In the genomic region with DNA sequence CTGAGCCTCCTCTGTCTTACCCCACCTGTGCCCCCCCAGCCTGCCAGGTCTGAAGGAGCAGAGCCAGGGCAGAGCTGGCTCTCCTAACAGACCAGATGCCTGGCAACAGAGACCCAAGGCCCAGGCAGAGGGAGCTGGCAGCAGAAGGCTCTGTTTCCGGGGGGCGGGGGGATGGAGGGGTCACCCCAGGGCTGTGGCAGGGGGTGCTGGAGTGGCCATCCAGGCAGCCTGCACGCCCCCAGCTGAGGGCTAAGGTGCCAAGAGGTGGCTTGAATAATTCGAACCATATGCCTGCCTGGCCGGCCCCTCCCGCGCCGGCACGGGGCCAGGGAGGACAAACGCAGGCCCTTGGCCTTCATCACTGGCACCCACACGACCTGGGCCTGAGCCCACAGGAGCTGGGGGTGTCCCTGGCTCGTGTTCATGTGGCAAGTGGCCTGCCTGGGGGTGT, we compare ENCODE assay signal across 17 cellular contexts. TPM values are rescaled to one million over a fixed set of nuclear protein-coding genes. Genes with fewer than 3 reads are reported as not detected.
DNase-seq lines count a peak whose midpoint lies in the region; ATAC-seq and TF ChIP-seq lines count a peak whose summit lies in the region.
"Had no signal": no experiment of that assay in that cellular context is flagged by ENCODE, and none has a peak within 500 bp of the region (broad histone marks: within the 10 kb centered on the region; RNA-seq: fewer than 3 reads in every experiment).

No MANE protein-coding gene starts in this region.

- H4K20me1 ChIP-seq in SK-N-SH (ENCODE audit: insufficient read depth): no peaks in the 10 kb centered on the region

- H3K4me1 ChIP-seq in SK-N-SH (ENCODE audit: control insufficient read depth in 1 of 2, insufficient read depth in 2 of 2, low read depth in 1 of 2, low read length in 1 of 2): peaks cover 0 to 89% of the 10 kb centered on the region in 2 experiments; a peak in 2 of 4 replicates
- H3K4me1 ChIP-seq in tibial nerve: peaks cover 0 to 83% (median 17%) of the 10 kb centered on the region in 4 donors
- H3K4me1 ChIP-seq: A549, HAP-1 had no signal

- no peak for DNase-seq in Right ventricle myocardium superior
- no peak for DNase-seq in cardiac septum (ENCODE audit: low spot score)
- DNase-seq in SK-N-SH: peak; percentile 91
- DNase-seq in fibroblast of the aortic adventitia (ENCODE audit: low read depth): peak; percentile 38
- no peak for DNase-seq in tibial nerve (ENCODE audit: low spot score in 2 of 2)
- DNase-seq in NOMO-1 treated with dmso at 0.1 percent for 144 hours (lab: John Stamatoyannopoulos, UW; ENCODE audit: unreplicated experiment): no peak
- DNase-seq: CD4-positive, alpha-beta T cell; NCI-H146; NCI-H2081 treated with DMSO at 0.1 percent for 48 hours; NCI-H526 treated with DMSO at 0.1 percent for 48 hours; PC-3 had no signal

- H3K9me3 ChIP-seq in SK-N-SH (no peaks in the 10 kb centered on the region), tibial nerve (no peaks in the 10 kb centered on the region)
- H3K9me3 ChIP-seq: A549, HAP-1 had no signal

- no peak overlapping the region for H2AFZ ChIP-seq in SK-N-SH (ENCODE audit: low read depth)

- H3K36me3 ChIP-seq in SK-N-SH (replicated peaks in 1 of 2; ENCODE audit: control insufficient read depth in 1 of 2, insufficient read depth in 2 of 2, low read length in 1 of 2): no peaks in the 10 kb centered on the region
- H3K36me3 ChIP-seq in tibial nerve: no peaks in the 10 kb centered on the region
- H3K36me3 ChIP-seq: HAP-1 had no signal

- H3K9ac ChIP-seq in SK-N-SH: no peak overlapping the region

- peak; percentile 6 for ATAC-seq in Right ventricle myocardium superior (ENCODE audit: poor library complexity)
- no peak for ATAC-seq in HG03159 (IDR thresholded peaks at IDR 0.05; ENCODE audit: unreplicated experiment)
- no peak for ATAC-seq in HG03469 (IDR thresholded peaks at IDR 0.05; ENCODE audit: unreplicated experiment)
- ATAC-seq: A549, PC-3 had no signal

- H3K4me2 ChIP-seq in SK-N-SH: no peak overlapping the region
- H3K4me2 ChIP-seq: A549 had no signal

- no peak for TF ChIP-seq POLR2A in tibial nerve (IDR thresholded peaks at IDR 0.05)

- no peak; the same call in 1 of the 2 replicates for TF ChIP-seq RAD21 in SK-N-SH (IDR thresholded peaks at IDR 0.05; ENCODE audit: low read length)

- no peak for TF ChIP-seq CTCF in SK-N-SH (IDR thresholded peaks at IDR 0.05)
- no peak for TF ChIP-seq CTCF in fibroblast of the aortic adventitia (IDR thresholded peaks at IDR 0.05; ENCODE audit: insufficient read depth, low read length)
- no peak for TF ChIP-seq CTCF in tibial nerve (IDR thresholded peaks at IDR 0.05)

- CTCF ChIA-PET in SK-N-SH (lab: Yijun Ruan, JAX): interaction anchor here (0.5 to 17.4 kb wide), 7 partner anchors 10 to 141 kb away, joined by 3 to 211 read pairs (median 6); partner anchors contain the start of gene PLEKHG5

- H3K27ac ChIP-seq in SK-N-SH (ENCODE audit: low read depth in 2 of 2, low read length in 1 of 2) (peak overlapping the region in 1 of 2 experiments; percentile 93; a peak in 2 of 4 replicates), tibial nerve (peak overlapping the region; percentile 45 to 92 (median 70))
- H3K27ac ChIP-seq: A549, HL-60 had no signal

- no peaks in the 10 kb centered on the region for H3F3A ChIP-seq in SK-N-SH (replicated peaks; ENCODE audit: insufficient read depth)

- POLR2A ChIA-PET in SK-N-SH (lab: Yijun Ruan, JAX): interaction anchor here (0.6 to 1.6 kb wide), 6 partner anchors 9 to 430 kb away, joined by 3 to 10 read pairs (median 4); partner anchors contain the start of gene PLEKHG5

- H3K27me3 ChIP-seq in SK-N-SH (ENCODE audit: insufficient read depth) (no peaks in the 10 kb centered on the region), tibial nerve (peaks cover 0 to 4% of the 10 kb centered on the region in 2 donors)

- no peaks in the 10 kb centered on the region for H3K9me2 ChIP-seq in SK-N-SH

- intact Hi-C loops in Right ventricle myocardium superior (cut with DNase I): no loop called here
- intact Hi-C loops in cardiac septum (cut with DNase I): no loop called here

- H3K4me3 ChIP-seq in SK-N-SH (ENCODE audit: low read depth in 2 of 2, low read length in 1 of 2): no peak overlapping the region
- H3K4me3 ChIP-seq in fibroblast of the aortic adventitia (ENCODE audit: low read depth, low read length): no peak overlapping the region
- no peak overlapping the region for H3K4me3 ChIP-seq in tibial nerve
- H3K4me3 ChIP-seq: A549, HAP-1 had no signal

- WGBS in SK-N-SH (ENCODE audit: low lambda C conversion rate): 20% methylated on average over 3 of the region's 12 CpGs
- 41 to 44% methylated on average over 10 to 11 of the region's 12 CpGs for WGBS in tibial nerve, 2 donors

- peak in 1 of 2 experiments; percentile 92; a peak in 2 of 4 replicates for TF ChIP-seq EP300 in SK-N-SH (IDR thresholded peaks at IDR 0.05; ENCODE audit: borderline replicate concordance in 1 of 2, low read depth in 1 of 2, low read length in 1 of 2)
- peak in 1 of 2 donors; percentile 50 for TF ChIP-seq EP300 in tibial nerve (IDR thresholded peaks at IDR 0.05)

- H3K79me2 ChIP-seq in SK-N-SH (ENCODE audit: insufficient read depth): no peaks in the 10 kb centered on the region

TF ChIP-seq in SK-N-SH, 30 proteins besides CTCF, POLR2A, EP300 and RAD21 (continues in another document):
- TF ChIP-seq GABPA (IDR thresholded peaks at IDR 0.05; ENCODE audit: low read depth): no peak
- TF ChIP-seq CHD2 (IDR thresholded peaks at IDR 0.05; ENCODE audit: low read length, partially characterized antibody): peak; percentile 70
- TF ChIP-seq RXRA (IDR thresholded peaks at IDR 0.05; ENCODE audit: borderline replicate concordance, low read depth): no peak
- TF ChIP-seq FOXM1 (IDR thresholded peaks at IDR 0.05; ENCODE audit: low read depth): no peak
- peak; percentile 88; the same call in 1 of the 2 replicates for TF ChIP-seq FOXJ3 (CRISPR knock-in tag; IDR thresholded peaks at IDR 0.05)
- no peak for TF ChIP-seq USF1 (IDR thresholded peaks at IDR 0.05; ENCODE audit: borderline replicate concordance, low read depth)
- no peak for TF ChIP-seq ZBTB33 (IDR thresholded peaks at IDR 0.05; ENCODE audit: borderline replicate concordance, low read depth)
- TF ChIP-seq, protein P1, sequence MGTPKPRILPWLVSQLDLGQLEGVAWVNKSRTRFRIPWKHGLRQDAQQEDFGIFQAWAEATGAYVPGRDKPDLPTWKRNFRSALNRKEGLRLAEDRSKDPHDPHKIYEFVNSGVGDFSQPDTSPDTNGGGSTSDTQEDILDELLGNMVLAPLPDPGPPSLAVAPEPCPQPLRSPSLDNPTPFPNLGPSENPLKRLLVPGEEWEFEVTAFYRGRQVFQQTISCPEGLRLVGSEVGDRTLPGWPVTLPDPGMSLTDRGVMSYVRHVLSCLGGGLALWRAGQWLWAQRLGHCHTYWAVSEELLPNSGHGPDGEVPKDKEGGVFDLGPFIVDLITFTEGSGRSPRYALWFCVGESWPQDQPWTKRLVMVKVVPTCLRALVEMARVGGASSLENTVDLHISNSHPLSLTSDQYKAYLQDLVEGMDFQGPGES (IDR thresholded peaks at IDR 0.05; ENCODE audit: low read depth, low read length): no peak

RNA-seq across cellular contexts. Expression of gene PLEKHG5, which starts 16.0 kb away (rescaled TPM):
- 16.8 TPM for total RNA-seq in Right ventricle myocardium superior
- total RNA-seq in cardiac septum: 14.9 TPM
- polyA plus RNA-seq in SK-N-SH (2012; rRNA removed): 14.7 and 14.9 TPM in 2 replicates
- 3.4 and 5.7 TPM in 2 replicates for polyA plus RNA-seq in SK-N-SH (2012; cell fraction: cytosol; rRNA removed)
- polyA plus RNA-seq in SK-N-SH (2012; cell fraction: nucleus; rRNA removed): 86.5 and 98.6 TPM in 2 replicates
- total RNA-seq in fibroblast of the aortic adventitia (ENCODE audit: low replicate concordance): 3.8 and 5.1 TPM in 2 replicates
- total RNA-seq in tibial nerve: 10 to 100 TPM; 25.6 to 40.8 (median 30.8) TPM

RNA-seq across cellular contexts. Expression of gene TNFRSF25, which starts 41.5 kb away (rescaled TPM):
- total RNA-seq in Right ventricle myocardium superior: 13.7 TPM
- 8.5 TPM for total RNA-seq in cardiac septum
- 20.8 TPM in 2 replicates for polyA plus RNA-seq in SK-N-SH (2012; rRNA removed)
- 2.6 and 5.2 TPM in 2 replicates for polyA plus RNA-seq in SK-N-SH (2012; cell fraction: cytosol; rRNA removed)
- polyA plus RNA-seq in SK-N-SH (2012; cell fraction: nucleus; rRNA removed): 170 and 223 TPM in 2 replicates
- total RNA-seq in fibroblast of the aortic adventitia (ENCODE audit: low replicate concordance): 2.0 and 4.4 TPM in 2 replicates
- total RNA-seq in tibial nerve: 10 to 100 TPM; 32.3 to 79.8 (median 53.4) TPM

RNA-seq across cellular contexts. Expression of gene NOL9, which starts 46.8 kb away (rescaled TPM):
- total RNA-seq in Right ventricle myocardium superior (10.9 TPM), cardiac septum (16.5 TPM), fibroblast of the aortic adventitia (ENCODE audit: low replicate concordance) (32.0 and 44.9 TPM in 2 replicates), tibial nerve (10 to 100 TPM; 17.9 to 30.9 (median 26.0) TPM)
- 7.1 and 7.9 TPM in 2 replicates for polyA plus RNA-seq in SK-N-SH (2012; rRNA removed)
- 7.0 and 7.7 TPM in 2 replicates for polyA plus RNA-seq in SK-N-SH (2012; cell fraction: cytosol; rRNA removed)
- 12.4 and 18.8 TPM in 2 replicates for polyA plus RNA-seq in SK-N-SH (2012; cell fraction: nucleus; rRNA removed)

RNA-seq across cellular contexts. Expression of gene TAS1R1, which starts 47.6 kb away (rescaled TPM):
- not detected for total RNA-seq in Right ventricle myocardium superior
- not detected for total RNA-seq in cardiac septum
- polyA plus RNA-seq in SK-N-SH (2012; rRNA removed): not detected in 2 replicates
- polyA plus RNA-seq in SK-N-SH (2012; cell fraction: cytosol; rRNA removed): 0.03 TPM in 1 of 2 replicates, not detected in the other
- 0.05 TPM in 2 replicates for polyA plus RNA-seq in SK-N-SH (2012; cell fraction: nucleus; rRNA removed)
- total RNA-seq in fibroblast of the aortic adventitia (ENCODE audit: low replicate concordance): not detected in 2 replicates
- total RNA-seq in tibial nerve: under 1 TPM in 2 of 4 donors, not detected in 2; 0.22 to 0.78 TPM
- total RNA-seq: CD4-positive, alpha-beta T cell; Daoy; PC-3 had no signal
- polyA plus RNA-seq: A549 had no signal

Comparison
In these comparisons a context has a peak if more than half of its experiments do, and no peak if none do; other contexts are left out.
1. DNase-seq: peak in SK-N-SH (single experiment) and fibroblast of the aortic adventitia (single experiment); none in Right ventricle myocardium superior (single experiment), cardiac septum (single experiment), tibial nerve (0 of 2) and NOMO-1 treated with dmso at 0.1 percent for 144 hours (single experiment).